Comparison of ENCODE assay signal across 8 cellular contexts in genomic region chr19:7395793-7396192, GRCh38. TPM values are rescaled to one million over a fixed set of nuclear protein-coding genes. Genes with fewer than 3 reads are reported as not detected.
DNase-seq lines count a peak whose midpoint lies in the region; ATAC-seq and TF ChIP-seq lines count a peak whose summit lies in the region.

No MANE protein-coding gene starts in this region.

- no peaks in the 10 kb centered on the region for H3K27me3 ChIP-seq in Caco-2 (replicated peaks; ENCODE audit: control insufficient read depth, insufficient read depth, low read length)
- no peaks in the 10 kb centered on the region for H3K27me3 ChIP-seq in OCI-LY1 (ENCODE audit: insufficient read depth, low read length)
- no peaks in the 10 kb centered on the region for H3K27me3 ChIP-seq in osteoblast (ENCODE audit: insufficient read depth, low read length)

- no peaks in the 10 kb centered on the region for H4K20me1 ChIP-seq in OCI-LY1 (ENCODE audit: insufficient read depth, low read length)
- peaks cover 9% of the 10 kb centered on the region for H4K20me1 ChIP-seq in osteoblast (ENCODE audit: insufficient read depth, low read length)

- H3K4me3 Mint-ChIP-seq in Caco-2 (ENCODE audit: unreplicated experiment): peak overlapping the region; percentile 89

- ATAC-seq in GM19351 (IDR thresholded peaks at IDR 0.05; ENCODE audit: unreplicated experiment) (no peak), HG03342 (IDR thresholded peaks at IDR 0.05; ENCODE audit: unreplicated experiment) (no peak)

- peaks cover 23% of the 10 kb centered on the region for H3K36me3 Mint-ChIP-seq in Caco-2 (ENCODE audit: insufficient read depth, unreplicated experiment)

- BruUV-seq in Caco-2 (replicated peaks; lab: Mats Ljungman, UMichigan): TSS peak; percentile 99

- H3F3A ChIP-seq in OCI-LY1 (ENCODE audit: insufficient read depth, low read length): no peaks in the 10 kb centered on the region

- no peaks in the 10 kb centered on the region for H3K9me2 ChIP-seq in OCI-LY1 (ENCODE audit: low read depth, low read length)

- DNase-seq in Caco-2 (no peak), epithelial cell of esophagus (ENCODE audit: low read depth) (no peak), osteoblast (ENCODE audit: insufficient read length, low spot score, missing footprints) (no peak), NCI-H510A treated with DMSO at 0.1 percent for 48 hours (lab: John Stamatoyannopoulos, UW) (no peak), NCI-H2081 (lab: John Stamatoyannopoulos, UW) (no peak)

- peaks cover 39% of the 10 kb centered on the region for H3K79me2 ChIP-seq in OCI-LY1 (ENCODE audit: insufficient read depth, low read length)
- peaks cover 39% of the 10 kb centered on the region for H3K79me2 ChIP-seq in osteoblast (ENCODE audit: insufficient read depth, low read length)

- H3K4me3 ChIP-seq in Caco-2 (ENCODE audit: low read depth, low read length) (peak overlapping the region; percentile 98), OCI-LY1 (ENCODE audit: low read depth, low read length, poor library complexity, severe bottlenecking) (peak overlapping the region; percentile 88), epithelial cell of esophagus (ENCODE audit: low read length) (peak overlapping the region; percentile 91), osteoblast (ENCODE audit: insufficient read depth, low read length) (peak overlapping the region; percentile 96)

- H3K27ac ChIP-seq in OCI-LY1 (ENCODE audit: low read depth, low read length, poor library complexity, severe bottlenecking) (peak overlapping the region; percentile 36), osteoblast (ENCODE audit: low read depth, low read length) (peak overlapping the region; percentile 58)

- intact Hi-C loops in Caco-2 (cut with micrococcal nuclease; ENCODE audit: unreplicated experiment): loop anchor here (5.0 to 10.0 kb wide), 2 partner anchors 43 to 119 kb away; partner anchors contain the start of gene ZNF358

- no peaks in the 10 kb centered on the region for H3K9me3 ChIP-seq in Caco-2
- no peaks in the 10 kb centered on the region for H3K9me3 ChIP-seq in OCI-LY1 (ENCODE audit: low read length)
- H3K9me3 ChIP-seq in osteoblast (ENCODE audit: low read depth, low read length): no peaks in the 10 kb centered on the region

- no peak overlapping the region for H2AFZ ChIP-seq in OCI-LY1 (ENCODE audit: low read length)
- H2AFZ ChIP-seq in osteoblast (ENCODE audit: low read length): no peak overlapping the region

- no peaks in the 10 kb centered on the region for H3K9me3 Mint-ChIP-seq in Caco-2 (ENCODE audit: unreplicated experiment)

- H3K36me3 ChIP-seq in Caco-2 (ENCODE audit: control insufficient read depth, insufficient read depth, low read length): peaks cover 1% of the 10 kb centered on the region; the same call in 1 of the 2 replicates
- H3K36me3 ChIP-seq in OCI-LY1 (ENCODE audit: insufficient read depth, low read length): peaks cover 46% of the 10 kb centered on the region
- no peaks in the 10 kb centered on the region for H3K36me3 ChIP-seq in osteoblast (ENCODE audit: insufficient read depth, low read length)

- CTCF ChIA-PET in Caco-2 (lab: Charles Lee): no interaction called here

- no peak for TF ChIP-seq CTCF in Caco-2 (IDR thresholded peaks at IDR 0.05; ENCODE audit: insufficient read depth in 1 of 2, low read depth in 1 of 2, low read length in 1 of 2, severe bottlenecking in 1 of 2, unreplicated experiment in 1 of 2)
- TF ChIP-seq CTCF in OCI-LY1 (IDR thresholded peaks at IDR 0.05; ENCODE audit: low read length): no peak
- TF ChIP-seq CTCF in epithelial cell of esophagus (IDR thresholded peaks at IDR 0.05; ENCODE audit: insufficient read depth, low read depth, low read length, missing control alignments): no peak
- no peak for TF ChIP-seq CTCF in osteoblast (IDR thresholded peaks at IDR 0.05; ENCODE audit: extremely low read depth, low read depth, low read length)

- H3K27ac Mint-ChIP-seq in Caco-2 (ENCODE audit: unreplicated experiment): peak overlapping the region; percentile 48

- peak overlapping the region; percentile 84 for H3K9ac ChIP-seq in OCI-LY1 (ENCODE audit: low read length)

- H3K27me3 Mint-ChIP-seq in Caco-2 (ENCODE audit: insufficient read depth, unreplicated experiment): no peaks in the 10 kb centered on the region

- H3K4me1 Mint-ChIP-seq in Caco-2 (ENCODE audit: low read depth, unreplicated experiment): peaks cover 16% of the 10 kb centered on the region

- H3K4me1 ChIP-seq in Caco-2 (peaks cover 23% of the 10 kb centered on the region), OCI-LY1 (ENCODE audit: insufficient read depth, low read length, severe bottlenecking) (peaks cover 41% of the 10 kb centered on the region), osteoblast (ENCODE audit: insufficient read depth, low read length) (peaks cover 33% of the 10 kb centered on the region)

- H3K4me2 ChIP-seq in OCI-LY1 (ENCODE audit: low read length): peak overlapping the region; percentile 79
- peak overlapping the region; percentile 89 for H3K4me2 ChIP-seq in osteoblast (ENCODE audit: insufficient read depth, low read length)

- POLR2A ChIA-PET in Caco-2 (lab: Charles Lee): interaction anchor here (0.7 kb wide), 1 partner anchor 101 kb away, joined by 3 read pairs; no protein-coding TSS in a partner anchor

RNA-seq across cellular contexts. Expression of gene ARHGEF18, which starts 47.1 kb away (rescaled TPM):
- total RNA-seq in Caco-2 (2022): 50.4 and 53.1 TPM in 2 replicates
- 32.1 and 44.5 TPM in 2 replicates for total RNA-seq in osteoblast
